Comparison of ENCODE assay signal across 20 cellular contexts in the genomic region with DNA sequence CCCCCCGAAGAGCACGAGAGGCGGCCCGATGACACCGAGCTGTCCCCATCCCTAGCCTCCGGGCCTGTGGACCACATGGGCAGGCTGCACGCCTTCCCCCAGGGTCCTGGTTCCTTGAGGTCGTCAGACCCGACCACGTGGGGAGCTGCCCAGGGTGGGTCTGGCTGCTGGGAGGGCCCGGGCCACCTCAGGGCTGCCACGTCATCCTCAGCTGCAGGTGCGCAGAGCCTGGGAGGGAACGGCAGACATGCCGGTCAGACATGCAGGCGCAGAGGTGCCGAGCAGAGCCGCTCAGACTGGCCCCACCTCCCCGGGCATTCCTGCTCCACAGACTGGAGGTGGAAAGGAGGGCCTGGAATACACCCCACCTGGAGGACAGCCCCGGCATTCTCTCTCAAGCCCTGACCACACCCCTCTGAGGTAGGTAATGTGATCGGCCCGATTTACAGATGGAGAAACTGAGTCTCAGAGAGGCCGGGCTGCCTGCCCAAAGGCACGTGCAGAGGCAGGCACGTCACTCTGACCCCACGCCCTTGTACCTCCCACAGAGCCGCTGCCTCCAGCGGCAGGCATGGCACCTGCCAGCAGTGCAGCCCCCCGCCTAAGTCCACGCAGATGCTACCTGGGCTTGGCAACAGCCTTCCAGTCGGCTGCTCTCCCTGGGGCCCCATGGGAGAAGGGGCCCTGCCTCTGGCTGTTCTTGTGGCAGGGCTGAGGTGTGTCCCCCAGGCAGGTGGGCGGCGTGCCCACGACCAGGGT. TPM values are rescaled to one million over a fixed set of nuclear protein-coding genes. Genes with fewer than 3 reads are reported as not detected.
DNase-seq lines count a peak whose midpoint lies in the region; ATAC-seq and TF ChIP-seq lines count a peak whose summit lies in the region.
"Had no signal": no experiment of that assay in that cellular context is flagged by ENCODE, and none has a peak within 500 bp of the region (broad histone marks: within the 10 kb centered on the region; RNA-seq: fewer than 3 reads in every experiment).

No MANE protein-coding gene starts in this region.

- H3K27me3 ChIP-seq in right cardiac atrium (ENCODE audit: control insufficient read depth, insufficient read depth) (no peaks in the 10 kb centered on the region), endodermal cell (ENCODE audit: control insufficient read depth, insufficient read depth, low read length, poor library complexity, severe bottlenecking) (no peaks in the 10 kb centered on the region)
- H3K27me3 ChIP-seq: BE2C had no signal

- H3K9me3 ChIP-seq in right cardiac atrium (ENCODE audit: control insufficient read depth, low read length), result no peaks in the 10 kb centered on the region
- no peaks in the 10 kb centered on the region for H3K9me3 ChIP-seq in endodermal cell (ENCODE audit: control insufficient read depth, low read length)
- H3K9me3 ChIP-seq: BE2C, SK-N-SH had no signal

- no peak overlapping the region for H3K4me3 ChIP-seq in right cardiac atrium (ENCODE audit: low read length)
- no peak overlapping the region for H3K4me3 ChIP-seq in endodermal cell (ENCODE audit: low read length)

- no peaks in the 10 kb centered on the region for H3K36me3 ChIP-seq in endodermal cell (ENCODE audit: control insufficient read depth, insufficient read depth, low read length)
- H3K36me3 ChIP-seq: BE2C had no signal

- no peaks in the 10 kb centered on the region for H3K36me3 Mint-ChIP-seq in endodermal cell (ENCODE audit: low read depth)
- H3K36me3 Mint-ChIP-seq: CD4-positive, alpha-beta memory T cell had no signal

- H3K9me3 Mint-ChIP-seq in endodermal cell, result no peaks in the 10 kb centered on the region
- H3K9me3 Mint-ChIP-seq: CD4-positive, alpha-beta memory T cell; HFFc6 had no signal

- no peak overlapping the region for H3K4me3 Mint-ChIP-seq in endodermal cell
- H3K4me3 Mint-ChIP-seq: CD4-positive, alpha-beta memory T cell; HFFc6 had no signal

- TF ChIP-seq CTCF in endodermal cell (conservative IDR thresholded peaks at IDR 0.05), result no peak

- H3K27me3 Mint-ChIP-seq in endodermal cell (ENCODE audit: insufficient read depth), result no peaks in the 10 kb centered on the region

- 84% methylated on average over 34 of the region's 34 CpGs for whole genome bisulfite sequencing in right cardiac atrium
- WGBS in endodermal cell (ENCODE audit: insufficient coverage in 1 of 2, insufficient read length in 1 of 2), 2 experiments, result 93 to 94% methylated on average over 26 to 34 of the region's 34 CpGs

- no peaks in the 10 kb centered on the region for H3K4me1 Mint-ChIP-seq in endodermal cell

- peak in 2 of 3 donors; percentile 40 to 53 for DNase-seq in right cardiac atrium
- no peak for DNase-seq in Right ventricle myocardium superior
- peak; percentile 63 for DNase-seq in NCI-H2171 (lab: John Stamatoyannopoulos, UW)
- peak; percentile 45 for DNase-seq in endodermal cell
- no peak for DNase-seq in NCI-H128 (lab: John Stamatoyannopoulos, UW; ENCODE audit: unreplicated experiment)
- no peak for DNase-seq in UCSD-AML1 (lab: John Stamatoyannopoulos, UW; ENCODE audit: unreplicated experiment)
- no peak for DNase-seq in left colon
- DNase-seq: BE2C; CD4-positive, alpha-beta memory T cell; DMS79; HFFc6; NCI-H1092 treated with DMSO at 0.1 percent for 48 hours; NCI-H2081 treated with DMSO at 0.1 percent for 48 hours; NCI-H524; NK-92 treated with Interleukin-12 subunit alpha and Interleukin-12 subunit beta, amount 100 ng/mL, for 24 hours; SHP77 treated with DMSO at 0.1 percent for 48 hours; SK-N-SH had no signal

- H3K27ac ChIP-seq in right cardiac atrium (ENCODE audit: low read length) (no peak overlapping the region), endodermal cell (ENCODE audit: low read depth, low read length) (no peak overlapping the region)
- H3K27ac ChIP-seq: HL-60 had no signal

- H3K9ac ChIP-seq in endodermal cell (ENCODE audit: extremely low read depth, low read length, poor library complexity, severe bottlenecking), result no peak overlapping the region
- H3K9ac ChIP-seq: SK-N-SH had no signal

- intact Hi-C loops in right cardiac atrium (cut with DNase I) (no loop called here), Right ventricle myocardium superior (cut with DNase I) (no loop called here), left colon (cut with DNase I, micrococcal nuclease) (no loop called here)

- H3K4me1 ChIP-seq in right cardiac atrium (ENCODE audit: control insufficient read depth, insufficient read depth, low read length), result no peaks in the 10 kb centered on the region
- no peaks in the 10 kb centered on the region for H3K4me1 ChIP-seq in endodermal cell (ENCODE audit: control insufficient read depth, insufficient read depth, low read length)

- H3K27ac Mint-ChIP-seq in endodermal cell, result no peak overlapping the region
- H3K27ac Mint-ChIP-seq: CD4-positive, alpha-beta memory T cell; HFFc6 had no signal

- ATAC-seq in right cardiac atrium (no peak), Right ventricle myocardium superior (ENCODE audit: poor library complexity) (no peak), left colon (no peak), HG03135 (IDR thresholded peaks at IDR 0.05; ENCODE audit: unreplicated experiment) (no peak)

RNA-seq across cellular contexts. Expression of gene CCDC187, which starts 0.6 kb away (rescaled TPM):
- total RNA-seq in right cardiac atrium (not detected), Right ventricle myocardium superior (not detected), endodermal cell (under 1 TPM; 0.04 to 0.09 TPM), left colon (under 1 TPM; 0.52 to 0.67 TPM)
- polyA plus RNA-seq in right cardiac atrium, result not detected
- polyA plus RNA-seq in endodermal cell (2013, experiment 1 of 2), result 0.04 TPM
- 0.04 TPM for polyA plus RNA-seq in endodermal cell (2013, experiment 2 of 2)
- total RNA-seq: CD4-positive, alpha-beta memory T cell; HFFc6; OCI-LY7 had no signal
- polyA plus RNA-seq: CD4-positive, alpha-beta memory T cell; SK-N-SH had no signal

RNA-seq across cellular contexts. Expression of gene GPSM1, which starts 24.1 kb away (rescaled TPM):
- total RNA-seq in right cardiac atrium, result 10 to 100 TPM; 46.3 to 90.6 (median 71.6) TPM
- polyA plus RNA-seq in right cardiac atrium, result 73.3 TPM
- 50.3 TPM for total RNA-seq in Right ventricle myocardium superior
- 10 to 100 TPM; 37.2 to 38.6 TPM for total RNA-seq in endodermal cell
- polyA plus RNA-seq in endodermal cell (2013, experiment 1 of 2), result 48.0 TPM
- 42.4 TPM for polyA plus RNA-seq in endodermal cell (2013, experiment 2 of 2)
- 1 to 10 TPM; 2.0 to 3.1 TPM for total RNA-seq in left colon
- total RNA-seq: OCI-LY7 had no signal

RNA-seq across cellular contexts. Expression of gene QSOX2, which starts 57.6 kb away (rescaled TPM):
- total RNA-seq in right cardiac atrium, result 1 to 10 TPM; 5.3 to 9.0 (median 7.5) TPM
- 4.5 TPM for polyA plus RNA-seq in right cardiac atrium
- 7.7 TPM for total RNA-seq in Right ventricle myocardium superior
- 10 to 100 TPM; 22.0 to 26.3 TPM for total RNA-seq in endodermal cell
- 29.8 TPM for polyA plus RNA-seq in endodermal cell (2013, experiment 1 of 2)
- 26.3 TPM for polyA plus RNA-seq in endodermal cell (2013, experiment 2 of 2)
- 1 to 10 TPM; 6.1 to 7.4 TPM for total RNA-seq in left colon

Comparison
In these comparisons a context has a peak if more than half of its experiments do, and no peak if none do; other contexts are left out.
1. DNase-seq: peak in right cardiac atrium (2 of 3), NCI-H2171 (single experiment) and endodermal cell (single experiment); none in Right ventricle myocardium superior (single experiment), NCI-H128 (single experiment), UCSD-AML1 (single experiment) and left colon (0 of 2).
2. RNA of gene GPSM1, which starts 24.1 kb away (total RNA-seq): 46.3 to 90.6 TPM in right cardiac atrium, 50.3 TPM in Right ventricle myocardium superior (single experiment) and 37.2 to 38.6 TPM in endodermal cell; 2.0 to 3.1 TPM in left colon; every median in the first group is over 4 times any median in the second.